In genomic region chr4:90127223-90127705, GRCh38 we compare ENCODE assay signal across 1 cellular context.
TF ChIP-seq lines count a peak whose summit lies in the region.

TSS of gene CCSER1 (plus strand) at chr4:90127394.

TF ChIP-seq in HEK293, 187 proteins besides CTCF, POLR2A, EP300 and RAD21 (continued from another document and continues in another):
- TF ChIP-seq ZNF629 (tag by site-specific recombination; IDR thresholded peaks at IDR 0.05) (0 out of 2 replicates have a peak, but pooled peaks have one; percentile 19), GLI2 (tag by site-specific recombination; IDR thresholded peaks at IDR 0.05; ENCODE audit: borderline replicate concordance, low read depth) (no peak), ZNF544 (tag by site-specific recombination; IDR thresholded peaks at IDR 0.05) (no peak), ZNF426 (tag by site-specific recombination; IDR thresholded peaks at IDR 0.05) (no peak), ZNF510 (tag by site-specific recombination; IDR thresholded peaks at IDR 0.05; ENCODE audit: insufficient replicate concordance) (no peak), ELK4 (IDR thresholded peaks at IDR 0.05; ENCODE audit: borderline replicate concordance, low read depth, low read length) (no peak), EGR2 (tag by site-specific recombination; IDR thresholded peaks at IDR 0.05; ENCODE audit: low read depth) (peak; percentile 63), SALL2 (tag by site-specific recombination; IDR thresholded peaks at IDR 0.05; ENCODE audit: borderline replicate concordance) (no peak), ZNF518A (tag by site-specific recombination; conservative IDR thresholded peaks at IDR 0.05; ENCODE audit: low read depth) (0 out of 2 replicates have a peak, but pooled peaks have one; percentile 16), ZNF692 (tag by site-specific recombination; IDR thresholded peaks at IDR 0.05) (0 out of 2 replicates have a peak, but pooled peaks have one; percentile 50), GFI1B (tag by site-specific recombination; IDR thresholded peaks at IDR 0.05) (no peak), ZSCAN16 (tag by site-specific recombination; IDR thresholded peaks at IDR 0.05) (no peak), YY2 (tag by site-specific recombination; IDR thresholded peaks at IDR 0.05) (no peak), ZNF623 (tag by site-specific recombination; IDR thresholded peaks at IDR 0.05) (no peak), MYNN (tag by site-specific recombination; IDR thresholded peaks at IDR 0.05; ENCODE audit: borderline replicate concordance) (no peak), ZNF707 (tag by site-specific recombination; IDR thresholded peaks at IDR 0.05) (no peak), ZXDB (tag by site-specific recombination; IDR thresholded peaks at IDR 0.05) (no peak), ZNF302 (tag by site-specific recombination; IDR thresholded peaks at IDR 0.05; ENCODE audit: low read depth) (no peak), OSR2 (tag by site-specific recombination; IDR thresholded peaks at IDR 0.05) (no peak), ZNF362 (tag by site-specific recombination; IDR thresholded peaks at IDR 0.05) (no peak), ZNF416 (tag by site-specific recombination; IDR thresholded peaks at IDR 0.05) (no peak), TSHZ1 (tag by site-specific recombination; IDR thresholded peaks at IDR 0.05; ENCODE audit: borderline replicate concordance) (no peak), KLF9 (tag by site-specific recombination; IDR thresholded peaks at IDR 0.05; ENCODE audit: low read depth) (peak; percentile 76), ZNF366 (tag by site-specific recombination; conservative IDR thresholded peaks at IDR 0.05) (peak; percentile 62; the same call in 1 of the 2 replicates), ZNF335 (tag by site-specific recombination; conservative IDR thresholded peaks at IDR 0.05) (no peak; the same call in 1 of the 2 replicates), ZFP37 (tag by site-specific recombination; IDR thresholded peaks at IDR 0.05) (peak; percentile 75; the same call in 1 of the 2 replicates), ZNF394 (tag by site-specific recombination; IDR thresholded peaks at IDR 0.05; ENCODE audit: borderline replicate concordance) (peak; percentile 46; the same call in 1 of the 2 replicates), OVOL3 (tag by site-specific recombination; IDR thresholded peaks at IDR 0.05) (no peak), ZNF132 (tag by site-specific recombination; IDR thresholded peaks at IDR 0.05; ENCODE audit: borderline replicate concordance) (no peak), ZNF660 (tag by site-specific recombination; IDR thresholded peaks at IDR 0.05) (no peak), ZBTB6 (tag by site-specific recombination; IDR thresholded peaks at IDR 0.05) (no peak), ZNF596 (tag by site-specific recombination; IDR thresholded peaks at IDR 0.05) (no peak), ZBTB8A (tag by site-specific recombination; IDR thresholded peaks at IDR 0.05) (no peak; the same call in 1 of the 2 replicates), KLF17 (tag by site-specific recombination; IDR thresholded peaks at IDR 0.05) (peak; percentile 69), ZBTB21 (tag by site-specific recombination; IDR thresholded peaks at IDR 0.05) (no peak), PRDM6 (tag by site-specific recombination; IDR thresholded peaks at IDR 0.05) (no peak), ZNF654 (tag by site-specific recombination; IDR thresholded peaks at IDR 0.05; ENCODE audit: low read depth) (no peak), ZNF792 (tag by site-specific recombination; IDR thresholded peaks at IDR 0.05) (no peak), ZNF704 (tag by site-specific recombination; IDR thresholded peaks at IDR 0.05) (no peak), ZNF341 (tag by site-specific recombination; IDR thresholded peaks at IDR 0.05; ENCODE audit: low read depth) (peak; percentile 83), GLI4 (tag by site-specific recombination; IDR thresholded peaks at IDR 0.05) (no peak), ZNF658 (tag by site-specific recombination; IDR thresholded peaks at IDR 0.05) (no peak), ZBTB20 (tag by site-specific recombination; IDR thresholded peaks at IDR 0.05) (no peak; the same call in 1 of the 2 replicates), ZNF324 (tag by site-specific recombination; IDR thresholded peaks at IDR 0.05) (no peak), ZNF830 (tag by site-specific recombination; IDR thresholded peaks at IDR 0.05; ENCODE audit: low read depth) (no peak)
